ENCODE assay signal across 8 cellular contexts in the genomic region with DNA sequence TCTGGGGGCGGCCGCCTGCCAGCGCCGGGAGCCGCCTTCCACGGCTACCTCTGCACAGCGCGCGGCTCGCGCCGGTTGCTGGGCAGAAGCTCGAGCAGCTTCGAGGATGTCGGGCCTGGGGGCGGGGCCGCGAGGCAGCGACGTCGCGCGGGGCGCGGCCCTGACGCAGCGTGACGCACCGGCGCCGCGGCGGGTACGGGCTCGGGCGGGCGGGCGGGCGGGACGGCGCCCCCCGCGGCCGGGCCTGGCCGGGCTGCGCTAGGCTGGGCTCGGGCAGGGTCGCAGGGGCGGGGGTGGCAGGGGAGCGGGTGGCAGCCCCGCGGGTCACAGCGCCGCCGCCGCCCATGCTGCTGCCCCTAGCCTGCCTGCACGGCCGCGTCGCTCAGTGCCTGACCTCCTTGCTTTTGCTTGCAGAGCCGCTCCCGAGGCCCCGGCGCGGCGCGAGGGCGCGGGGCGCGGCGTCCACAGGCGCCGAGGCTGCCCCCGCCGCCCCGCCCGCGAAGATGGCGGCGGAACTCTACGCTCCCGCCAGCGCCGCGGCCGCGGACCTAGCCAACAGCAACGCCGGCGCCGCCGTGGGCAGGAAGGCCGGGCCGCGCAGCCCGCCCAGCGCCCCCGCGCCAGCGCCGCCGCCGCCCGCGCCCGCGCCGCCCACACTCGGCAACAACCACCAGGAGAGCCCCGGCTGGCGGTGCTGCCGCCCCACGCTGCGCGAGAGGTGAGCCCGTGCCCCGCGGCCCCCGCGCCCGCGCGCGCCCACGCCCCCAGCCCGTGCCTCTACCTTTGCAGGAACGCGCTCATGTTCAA. TPM values are rescaled to one million over a fixed set of nuclear protein-coding genes. Genes with fewer than 3 reads are reported as not detected.
DNase-seq lines count a peak whose midpoint lies in the region; ATAC-seq and TF ChIP-seq lines count a peak whose summit lies in the region.

TSS of gene BTBD6 (plus strand) at position 166 of the 807 bp plus-strand sequence. CDS start at position 345, 179 bp downstream.

- 0 out of 2 replicates have a peak, but pooled peaks cover 2% of the 10 kb centered on the region for H3K27me3 ChIP-seq in HUES64 (ENCODE audit: insufficient read depth, low read length)
- no peaks in the 10 kb centered on the region for H3K27me3 ChIP-seq in stomach smooth muscle (ENCODE audit: control insufficient read depth in 1 of 2, insufficient read depth in 2 of 2, low read length in 2 of 2)

- H3K9me3 Mint-ChIP-seq in neural crest cell, result no peaks in the 10 kb centered on the region

- H3K27ac ChIP-seq in HUES64 (ENCODE audit: low read depth, low read length) (no peak within 1 kb of the TSS), RWPE1 (peak within 1 kb of the TSS; percentile 85), stomach smooth muscle (ENCODE audit: low read length) (peak within 1 kb of the TSS; percentile 67)

- POLR2A ChIA-PET in RWPE1 (lab: Yijun Ruan, JAX; ENCODE audit: low non-redundant PET), result no interaction called here

- peak within 1 kb of the TSS; percentile 69 for H3K4me3 ChIP-seq in HUES64 (ENCODE audit: low read length)
- peak within 1 kb of the TSS; percentile 62 for H3K4me3 ChIP-seq in fibroblast of villous mesenchyme (ENCODE audit: low read depth, low read length)
- peak within 1 kb of the TSS; percentile 81 to 83 for H3K4me3 ChIP-seq in stomach smooth muscle (ENCODE audit: low read length in 2 of 2)

- H3K36me3 ChIP-seq in HUES64 (ENCODE audit: insufficient read depth, low read length) (peaks cover 29% of the 10 kb centered on the region; the same call in 1 of the 2 replicates), stomach smooth muscle (ENCODE audit: control insufficient read depth in 2 of 2, insufficient read depth in 2 of 2, low read length in 2 of 2) (peaks cover 14 to 22% of the 10 kb centered on the region in 2 donors)

- H3K27me3 Mint-ChIP-seq in neural crest cell (ENCODE audit: low read depth), result no peaks in the 10 kb centered on the region

- H3K4me1 ChIP-seq in HUES64 (ENCODE audit: insufficient read depth, low read length) (no peaks in the 10 kb centered on the region), stomach smooth muscle (ENCODE audit: control insufficient read depth, insufficient read depth, low read length) (peaks cover 24% of the 10 kb centered on the region)

- TF ChIP-seq CTCF in RWPE1 (conservative IDR thresholded peaks at IDR 0.05; ENCODE audit: low read depth) (peak; percentile 29; the same call in 1 of the 2 replicates), fibroblast of villous mesenchyme (IDR thresholded peaks at IDR 0.05; ENCODE audit: insufficient read depth, low read depth, low read length) (no peak), neural crest cell (conservative IDR thresholded peaks at IDR 0.05) (peak; percentile 27)

- DNase-seq in DMS114 treated with DMSO at 0.1 percent for 48 hours (lab: John Stamatoyannopoulos, UW; ENCODE audit: unreplicated experiment), result peak; percentile 45
- DNase-seq in RWPE1 (ENCODE audit: low spot score), result peak; percentile 83
- peak; percentile 83 for DNase-seq in activated effector memory CD4-positive, alpha-beta T cell treated with Interleukin-2 at 50 U/mL for 16 hours
- peak; percentile 85 for DNase-seq in fibroblast of villous mesenchyme (ENCODE audit: low read depth)
- peak; percentile 76 for DNase-seq in neural crest cell (ENCODE audit: low read depth, low spot score)

- peak within 1 kb of the TSS; percentile 62 for H3K27ac Mint-ChIP-seq in neural crest cell (ENCODE audit: unreplicated experiment)

- peak within 1 kb of the TSS; percentile 86 for H3K4me3 Mint-ChIP-seq in neural crest cell

- under 1% methylated on average over 129 of the region's 129 CpGs for WGBS in HUES64

- H3K36me3 Mint-ChIP-seq in neural crest cell (ENCODE audit: low read depth), result peaks cover 10% of the 10 kb centered on the region

- H3K9me3 ChIP-seq in HUES64 (ENCODE audit: insufficient read depth, low read depth, low read length), result no peaks in the 10 kb centered on the region
- no peaks in the 10 kb centered on the region for H3K9me3 ChIP-seq in stomach smooth muscle (ENCODE audit: control insufficient read depth in 2 of 2, low read length in 2 of 2)

- CTCF ChIA-PET in RWPE1 (lab: Yijun Ruan, JAX), result interaction anchor here (0.5 to 0.6 kb wide), 3 partner anchors 45 to 1353 kb away, joined by 3 to 4 read pairs (median 3); no protein-coding TSS in a partner anchor

- ATAC-seq in GM21447 (IDR thresholded peaks at IDR 0.05; ENCODE audit: unreplicated experiment), result peak; percentile 78

- peak within 1 kb of the TSS; percentile 77 for H3K9ac ChIP-seq in HUES64 (ENCODE audit: low read depth, low read length)
- peak within 1 kb of the TSS; percentile 47 to 55 for H3K9ac ChIP-seq in stomach smooth muscle (ENCODE audit: low read length in 2 of 2)

- peaks cover 25% of the 10 kb centered on the region for H3K4me1 Mint-ChIP-seq in neural crest cell

RNA-seq across cellular contexts. Expression of gene BTBD6, which starts in this region (rescaled TPM):
- 18.3 TPM for polyA plus RNA-seq in HUES64 (2013, experiment 1 of 2)
- 14.0 TPM for polyA plus RNA-seq in HUES64 (2013, experiment 2 of 2)
- 42.7 and 52.8 TPM in 2 replicates for total RNA-seq in fibroblast of villous mesenchyme
- 33.6 and 36.6 TPM in 2 replicates for total RNA-seq in neural crest cell
